20 cellular contexts compared by ENCODE assay signal in genomic region chr10:62457196-62457595, GRCh38.
DNase-seq lines count a peak whose midpoint lies in the region; ATAC-seq, FAIRE-seq and TF ChIP-seq lines count a peak whose summit lies in the region.
"Had no signal": no experiment of that assay in that cellular context is flagged by ENCODE, and none has a peak within 500 bp of the region (broad histone marks: within the 10 kb centered on the region; RNA-seq: fewer than 3 reads in every experiment).

No MANE protein-coding gene starts in this region.

- DNase-seq in natural killer cell (no peak), posterior cingulate gyrus (no peak), kidney (no peak), NCI-H748 (lab: John Stamatoyannopoulos, UW; ENCODE audit: unreplicated experiment) (no peak)
- DNase-seq in CD4-positive, alpha-beta T cell: no peak
- DNase-seq: activated CD4-positive, alpha-beta T cell treated with anti-CD3 and anti-CD28 coated beads, Interleukin-2, amount 50 U/mL, for 4 hours; activated T-cell treated with anti-CD3 and anti-CD28 coated beads, Interleukin-2, amount 50 U/mL, for 4 hours; brain microvascular endothelial cell; esophagus squamous epithelium; mammary epithelial cell; NCI-H69; nephron progenitor cell had no signal

- intact Hi-C loops in natural killer cell (cut with micrococcal nuclease): no loop called here
- intact Hi-C loops in CD4-positive, alpha-beta T cell (cut with DNase I, micrococcal nuclease): no loop called here
- intact Hi-C loops in posterior cingulate gyrus (cut with DNase I): no loop called here
- intact Hi-C loops in kidney (cut with DNase I): no loop called here

- H3K36me3 ChIP-seq in Loucy (ENCODE audit: insufficient read depth, low read length): no peaks in the 10 kb centered on the region
- no peaks in the 10 kb centered on the region for H3K36me3 ChIP-seq in kidney (ENCODE audit: control insufficient read depth in 1 of 2, insufficient read depth in 2 of 2, low read length in 2 of 2)
- H3K36me3 ChIP-seq: brain microvascular endothelial cell, esophagus squamous epithelium had no signal

- no peak overlapping the region for H3K4me3 ChIP-seq in Loucy (ENCODE audit: low read length, poor library complexity, severe bottlenecking)
- no peak overlapping the region for H3K4me3 ChIP-seq in kidney (ENCODE audit: low read length in 2 of 2)
- H3K4me3 ChIP-seq: esophagus squamous epithelium had no signal

- H3K27me3 ChIP-seq in Loucy (ENCODE audit: insufficient read depth, low read length, poor library complexity, severe bottlenecking): no peaks in the 10 kb centered on the region
- no peaks in the 10 kb centered on the region for H3K27me3 ChIP-seq in CD4-positive, alpha-beta T cell (ENCODE audit: control insufficient read depth, insufficient read depth, low read length)
- H3K27me3 ChIP-seq: brain microvascular endothelial cell, esophagus squamous epithelium had no signal

- no peaks in the 10 kb centered on the region for H3F3A ChIP-seq in Loucy (ENCODE audit: low read depth)

- TF ChIP-seq CTCF in Loucy (conservative IDR thresholded peaks at IDR 0.05; ENCODE audit: low read length): no peak
- TF ChIP-seq CTCF in natural killer cell (IDR thresholded peaks at IDR 0.05): no peak
- TF ChIP-seq CTCF in CD4-positive, alpha-beta T cell (IDR thresholded peaks at IDR 0.05): no peak
- TF ChIP-seq CTCF in kidney (IDR thresholded peaks at IDR 0.05; ENCODE audit: borderline replicate concordance, extremely low read depth, insufficient read depth): no peak

- POLR2A ChIA-PET in CD4-positive, alpha-beta T cell (lab: Charles Lee): no interaction called here

- H2AFZ ChIP-seq in Loucy (ENCODE audit: low read length): 0 out of 2 replicates have a peak overlapping the region, but pooled peaks have one; percentile 42

- no peaks in the 10 kb centered on the region for H4K20me1 ChIP-seq in Loucy (ENCODE audit: insufficient read depth, low read length, poor library complexity, severe bottlenecking)

- peak; percentile 8 for ATAC-seq in GM18508 (IDR thresholded peaks at IDR 0.05; ENCODE audit: insufficient read depth, unreplicated experiment)
- peak; percentile 16 for ATAC-seq in GM21723 (IDR thresholded peaks at IDR 0.05; ENCODE audit: unreplicated experiment)
- peak in 2 of 3 donors; percentile 46 to 64 for ATAC-seq in natural killer cell
- no peak for ATAC-seq in CD4-positive, alpha-beta T cell (ENCODE audit: poor library complexity)
- ATAC-seq: activated T-cell treated with anti-CD3 and anti-CD28 coated beads, Interleukin-2, amount 50 U/mL, for 4 hours; HepG2 had no signal

- peak overlapping the region; percentile 6 to 72 for H3K27ac Mint-ChIP-seq in natural killer cell
- no peak overlapping the region for H3K27ac Mint-ChIP-seq in CD4-positive, alpha-beta T cell
- H3K27ac Mint-ChIP-seq: activated naive CD8-positive, alpha-beta T cell; nephron progenitor cell had no signal

- peaks cover 0 to 5% of the 10 kb centered on the region in 2 donors for H3K27me3 Mint-ChIP-seq in natural killer cell (ENCODE audit: low read depth in 2 of 2)
- H3K27me3 Mint-ChIP-seq in CD4-positive, alpha-beta T cell: peaks cover 5% of the 10 kb centered on the region

- CTCF ChIA-PET in CD4-positive, alpha-beta T cell (lab: Charles Lee): no interaction called here

- no peaks in the 10 kb centered on the region for H3K9me2 ChIP-seq in Loucy (replicated peaks; ENCODE audit: low read depth, low read length)

- H3K9me3 Mint-ChIP-seq in natural killer cell: peaks cover 0 to 5% of the 10 kb centered on the region in 2 donors
- H3K9me3 Mint-ChIP-seq in CD4-positive, alpha-beta T cell: no peaks in the 10 kb centered on the region

- peak overlapping the region; percentile 60 for H3K4me3 Mint-ChIP-seq in natural killer cell
- no peak overlapping the region for H3K4me3 Mint-ChIP-seq in CD4-positive, alpha-beta T cell
- H3K4me3 Mint-ChIP-seq: activated naive CD8-positive, alpha-beta T cell; activated T-cell treated with anti-CD3 and anti-CD28 coated beads, Interleukin-2, amount 50 U/mL, for 4 hours; nephron progenitor cell had no signal

- H3K4me1 Mint-ChIP-seq in natural killer cell: peaks cover 30 to 36% of the 10 kb centered on the region in 2 donors
- H3K4me1 Mint-ChIP-seq in CD4-positive, alpha-beta T cell (ENCODE audit: low read depth): no peaks in the 10 kb centered on the region

- FAIRE-seq in kidney (lab: Jason Lieb, UNC): no peak
- FAIRE-seq: H1, HepG2, islet of Langerhans, TTC549 had no signal

- no peaks in the 10 kb centered on the region for H3K4me1 ChIP-seq in Loucy (ENCODE audit: insufficient read depth, low read length, poor library complexity, severe bottlenecking)
- H3K4me1 ChIP-seq in kidney (ENCODE audit: control insufficient read depth in 1 of 2, insufficient read depth in 1 of 2, low read depth in 1 of 2, low read length in 2 of 2): no peaks in the 10 kb centered on the region

- no peak overlapping the region for H3K27ac ChIP-seq in CD4-positive, alpha-beta T cell (ENCODE audit: low read depth, low read length)
- H3K27ac ChIP-seq in kidney (ENCODE audit: low read depth in 2 of 2, low read length in 2 of 2): no peak overlapping the region
- H3K27ac ChIP-seq: brain microvascular endothelial cell, esophagus squamous epithelium had no signal

- no peaks in the 10 kb centered on the region for H3K79me2 ChIP-seq in Loucy (ENCODE audit: insufficient read depth, low read length)

- no peaks in the 10 kb centered on the region for H3K36me3 Mint-ChIP-seq in natural killer cell
- H3K36me3 Mint-ChIP-seq in CD4-positive, alpha-beta T cell (ENCODE audit: low read depth): no peaks in the 10 kb centered on the region
- H3K36me3 Mint-ChIP-seq: activated naive CD8-positive, alpha-beta T cell had no signal

- H3K9me3 ChIP-seq in Loucy (ENCODE audit: insufficient read depth, low read depth, low read length): no peaks in the 10 kb centered on the region
- H3K9me3 ChIP-seq in CD4-positive, alpha-beta T cell (ENCODE audit: control insufficient read depth, low read length): no peaks in the 10 kb centered on the region
- H3K9me3 ChIP-seq in kidney (ENCODE audit: control insufficient read depth in 1 of 2, low read length in 2 of 2): no peaks in the 10 kb centered on the region
- H3K9me3 ChIP-seq: esophagus squamous epithelium had no signal

- no peak overlapping the region for H3K9ac ChIP-seq in Loucy (ENCODE audit: low read depth, low read length, poor library complexity, severe bottlenecking)
- no peak overlapping the region for H3K9ac ChIP-seq in kidney (ENCODE audit: low read length in 2 of 2)

- no peak overlapping the region for H3K4me2 ChIP-seq in Loucy (ENCODE audit: low read depth, low read length, poor library complexity, severe bottlenecking)
